ENCODE assay signal across 9 cellular contexts in the genomic region with DNA sequence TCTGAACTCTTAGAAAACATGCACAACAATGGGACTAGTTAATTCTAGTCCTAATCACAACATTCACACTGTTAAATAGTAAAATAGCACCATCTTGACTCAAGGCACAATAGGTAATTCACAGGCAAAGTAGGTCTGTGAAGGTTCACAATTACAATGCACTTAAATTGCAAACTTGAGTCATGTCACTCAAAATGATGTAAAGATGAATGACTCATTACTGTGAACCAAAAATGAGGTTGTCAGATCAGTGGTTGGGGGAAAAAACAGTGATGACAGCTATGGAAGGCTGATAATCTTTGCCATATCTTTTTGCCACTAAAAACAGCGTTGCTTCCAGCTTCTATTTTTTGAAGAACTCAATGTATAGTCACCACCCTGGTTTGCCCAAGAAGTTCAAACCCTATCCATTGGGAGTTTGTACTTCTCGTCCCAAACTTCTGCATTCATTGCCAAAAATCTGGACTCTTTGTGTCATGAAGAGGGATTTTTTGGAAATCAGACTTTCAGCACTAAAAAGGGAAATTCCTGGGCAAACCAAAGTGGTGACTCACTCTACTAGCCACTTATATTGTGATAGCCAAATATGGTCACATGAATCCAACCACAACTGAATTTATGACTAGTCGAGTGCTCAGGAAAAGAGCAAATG.
DNase-seq lines count a peak whose midpoint lies in the region; ATAC-seq, FAIRE-seq and TF ChIP-seq lines count a peak whose summit lies in the region.
"Had no signal": no experiment of that assay in that cellular context is flagged by ENCODE, and none has a peak within 500 bp of the region (broad histone marks: within the 10 kb centered on the region; RNA-seq: fewer than 3 reads in every experiment).

No MANE protein-coding gene starts in this region.

- FAIRE-seq in astrocyte (lab: Jason Lieb, UNC) = peak; percentile 98

- H2AFZ ChIP-seq in astrocyte (ENCODE audit: low read depth, low read length) = no peak overlapping the region

- peak overlapping the region; percentile 73 for H3K27ac Mint-ChIP-seq in astrocyte (ENCODE audit: unreplicated experiment)
- H3K27ac Mint-ChIP-seq: B cell had no signal

- H3K27me3 Mint-ChIP-seq in astrocyte (ENCODE audit: low read depth, unreplicated experiment) = no peaks in the 10 kb centered on the region

- ATAC-seq in HG03354 (IDR thresholded peaks at IDR 0.05; ENCODE audit: poor library complexity, severe bottlenecking, unreplicated experiment) = peak; percentile 65
- no peak for ATAC-seq in HG03521 (IDR thresholded peaks at IDR 0.05; ENCODE audit: unreplicated experiment)

- peak overlapping the region; percentile 36 for H3K4me3 Mint-ChIP-seq in astrocyte (ENCODE audit: unreplicated experiment)
- H3K4me3 Mint-ChIP-seq: B cell had no signal

- H3K36me3 ChIP-seq in astrocyte (ENCODE audit: insufficient read depth, low read length) = no peaks in the 10 kb centered on the region
- H3K36me3 ChIP-seq in skeletal muscle satellite cell (ENCODE audit: insufficient read depth, low read length) = no peaks in the 10 kb centered on the region

- H3K9me3 Mint-ChIP-seq in astrocyte (ENCODE audit: unreplicated experiment) = peaks cover 12% of the 10 kb centered on the region

- peak; percentile 20 for DNase-seq in activated CD4-positive, alpha-beta T cell treated with anti-CD3 and anti-CD28 coated beads for 48 hours
- DNase-seq in activated CD4-positive, alpha-beta T cell treated with anti-CD3 and anti-CD28 coated beads, Interleukin-2, amount 50 U/mL, for 48 hours = no peak
- DNase-seq in astrocyte (ENCODE audit: low read depth) (peak; percentile 97), NCI-H2029 treated with DMSO at 0.1 percent for 48 hours (lab: John Stamatoyannopoulos, UW) (no peak), NCI-H526 treated with DMSO at 0.1 percent for 48 hours (lab: John Stamatoyannopoulos, UW) (no peak)

- no peak for TF ChIP-seq CTCF in astrocyte (IDR thresholded peaks at IDR 0.05; ENCODE audit: insufficient read depth, low read depth, low read length)

- H3K27ac ChIP-seq in astrocyte (ENCODE audit: low read depth, low read length) = peak overlapping the region; percentile 80

- H3K36me3 Mint-ChIP-seq in astrocyte (ENCODE audit: low read depth, unreplicated experiment) = no peaks in the 10 kb centered on the region

- H3K27me3 ChIP-seq in astrocyte (ENCODE audit: insufficient read depth, low read length) (no peaks in the 10 kb centered on the region), skeletal muscle satellite cell (ENCODE audit: control insufficient read depth, insufficient read depth, low read length) (no peaks in the 10 kb centered on the region)

- H3K4me1 ChIP-seq in astrocyte (ENCODE audit: insufficient read depth, low read length) = peaks cover 12% of the 10 kb centered on the region
- peaks cover 11% of the 10 kb centered on the region for H3K4me1 ChIP-seq in skeletal muscle satellite cell (ENCODE audit: control insufficient read depth, insufficient read depth, low read length)

- peaks cover 18% of the 10 kb centered on the region for H3K4me1 Mint-ChIP-seq in astrocyte (ENCODE audit: low read depth, unreplicated experiment)
- H3K4me1 Mint-ChIP-seq: B cell had no signal

- H3K9ac ChIP-seq in astrocyte (ENCODE audit: low read length) = peak overlapping the region; percentile 23
- H3K9ac ChIP-seq in skeletal muscle satellite cell (ENCODE audit: low read depth, low read length) = peak overlapping the region; percentile 1

- H3K79me2 ChIP-seq in astrocyte (ENCODE audit: insufficient read depth, low read length) = no peaks in the 10 kb centered on the region

- H3K4me3 ChIP-seq in astrocyte (ENCODE audit: insufficient read depth, low read depth, low read length) = peak overlapping the region; percentile 25
- peak overlapping the region; percentile 41 for H3K4me3 ChIP-seq in skeletal muscle satellite cell (ENCODE audit: low read length)

- H3K4me2 ChIP-seq in astrocyte (ENCODE audit: low read length) (peak overlapping the region; percentile 65), skeletal muscle satellite cell (ENCODE audit: low read length) (peak overlapping the region; percentile 70)

- H3K9me3 ChIP-seq in astrocyte (ENCODE audit: insufficient read depth, low read depth, low read length) (peaks cover 6% of the 10 kb centered on the region), skeletal muscle satellite cell (replicated peaks; ENCODE audit: low read length) (peaks cover 5% of the 10 kb centered on the region)

- no peaks in the 10 kb centered on the region for H4K20me1 ChIP-seq in astrocyte (ENCODE audit: insufficient read depth, low read length)

Comparison
In these comparisons a context has a peak if more than half of its experiments do, and no peak if none do; other contexts are left out.
1. DNase-seq: peak in activated CD4-positive, alpha-beta T cell treated with anti-CD3 and anti-CD28 coated beads for 48 hours (single experiment) and astrocyte (single experiment); none in activated CD4-positive, alpha-beta T cell treated with anti-CD3 and anti-CD28 coated beads, Interleukin-2, amount 50 U/mL, for 48 hours (0 of 2), NCI-H2029 treated with DMSO at 0.1 percent for 48 hours (single experiment) and NCI-H526 treated with DMSO at 0.1 percent for 48 hours (single experiment).